ENCODE assay signal across 20 cellular contexts in the genomic region with DNA sequence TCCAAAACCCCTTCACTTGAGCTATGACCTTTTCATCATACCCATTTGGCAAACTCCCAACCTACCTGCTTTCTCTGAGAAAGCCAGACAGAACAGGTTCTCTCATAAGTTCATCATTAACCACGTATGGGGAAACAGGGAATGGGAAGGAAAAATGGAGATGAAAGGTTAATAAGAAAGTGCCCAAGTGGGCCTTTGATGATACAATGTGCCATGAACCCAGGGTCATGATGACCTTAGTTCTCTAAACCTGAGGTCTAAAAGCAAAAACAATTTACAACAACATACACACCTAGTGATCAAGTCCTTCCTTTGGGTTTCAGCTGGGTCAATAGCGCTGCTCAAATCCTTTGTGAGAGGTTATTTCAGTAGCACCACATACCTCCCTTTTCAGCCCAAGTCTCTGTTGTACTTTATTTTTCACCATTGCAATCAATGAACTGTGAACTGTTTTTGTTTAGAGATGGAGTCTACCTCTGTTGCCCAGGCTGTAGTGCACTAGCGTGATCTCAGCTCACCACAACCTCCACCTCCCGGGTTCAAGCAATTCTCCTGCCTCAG. TPM values are rescaled to one million over a fixed set of nuclear protein-coding genes. Genes with fewer than 3 reads are reported as not detected.
DNase-seq lines count a peak whose midpoint lies in the region; ATAC-seq and TF ChIP-seq lines count a peak whose summit lies in the region.
"Had no signal": no experiment of that assay in that cellular context is flagged by ENCODE, and none has a peak within 500 bp of the region (broad histone marks: within the 10 kb centered on the region; RNA-seq: fewer than 3 reads in every experiment).

No MANE protein-coding gene starts in this region.

- intact Hi-C loops in sciatic nerve (cut with DNase I), result no loop called here

- DNase-seq in DMS53 (lab: John Stamatoyannopoulos, UW) (peak; percentile 90), kidney tubule cell (ENCODE audit: low spot score) (peak; percentile 73), HUDEP-2 (lab: John Stamatoyannopoulos, UW; ENCODE audit: unreplicated experiment in 76 of 76) (no peak), sciatic nerve (ENCODE audit: low spot score) (no peak), Ammon's horn (ENCODE audit: low spot score) (no peak)
- DNase-seq: CD4-positive, CD25-positive, alpha-beta regulatory T cell; DND-41; GDM1; GM23248; KG1; NCI-H1048; NCI-H446 treated with DMSO at 0.1 percent for 48 hours; NCI-H774; Peyer's patch; Right ventricle myocardium superior had no signal

- ATAC-seq in sciatic nerve (no peak), esophagus mucosa (no peak)
- ATAC-seq: A549 had no signal

- H3K27me3 Mint-ChIP-seq in nephron (ENCODE audit: low read depth), result no peaks in the 10 kb centered on the region
- H3K27me3 Mint-ChIP-seq: CD4-positive, CD25-positive, alpha-beta regulatory T cell had no signal

- H3K36me3 Mint-ChIP-seq in nephron (ENCODE audit: low read depth), result peaks cover 23% of the 10 kb centered on the region

- H3K4me3 Mint-ChIP-seq in nephron, result no peak overlapping the region
- H3K4me3 Mint-ChIP-seq: CD4-positive, CD25-positive, alpha-beta regulatory T cell had no signal

- peak overlapping the region; percentile 89 to 97 (median 89) for H3K27ac Mint-ChIP-seq in nephron

- H3K9me3 Mint-ChIP-seq in nephron, result no peaks in the 10 kb centered on the region
- H3K9me3 Mint-ChIP-seq: CD4-positive, CD25-positive, alpha-beta regulatory T cell had no signal

- peaks cover 10% of the 10 kb centered on the region for H3K4me1 Mint-ChIP-seq in nephron

- TF ChIP-seq CTCF in nephron (IDR thresholded peaks at IDR 0.05; ENCODE audit: unreplicated experiment in 3 of 3), result no peak

TF ChIP-seq in PFSK-1, 5 proteins besides CTCF, POLR2A, EP300 and RAD21:
- no peak for TF ChIP-seq FOXP2 (optimal IDR thresholded peaks at IDR 0.05; ENCODE audit: borderline replicate concordance, extremely low read depth, extremely low read length, insufficient read depth)
- TF ChIP-seq TAF1 (IDR thresholded peaks at IDR 0.05; ENCODE audit: borderline replicate concordance, insufficient read depth, low read length), result no peak
- TF ChIP-seq POLR2AphosphoS5 (IDR thresholded peaks at IDR 0.05; ENCODE audit: low read depth, low read length), result peak; percentile 21; the same call in 1 of the 2 replicates

RNA-seq across cellular contexts. Expression of a gene that starts 14.5 kb away (rescaled TPM):
- polyA plus RNA-seq in PFSK-1 (2012; ENCODE audit: insufficient read length, low read depth), result 96.1 TPM
- 20.9 TPM for total RNA-seq in sciatic nerve
- 12.7 TPM for total RNA-seq in esophagus mucosa

RNA-seq across cellular contexts. Expression of a gene that starts 21.2 kb away (rescaled TPM):
- polyA plus RNA-seq in PFSK-1 (2012; ENCODE audit: insufficient read length, low read depth), result 12.0 TPM
- total RNA-seq in sciatic nerve, result 6.7 TPM
- 2.6 TPM for total RNA-seq in esophagus mucosa

RNA-seq across cellular contexts. Expression of a gene that starts 24.9 kb away (rescaled TPM):
- 74.9 TPM for polyA plus RNA-seq in PFSK-1 (2012; ENCODE audit: insufficient read length, low read depth)
- total RNA-seq in sciatic nerve (27.5 TPM), esophagus mucosa (25.1 TPM)

RNA-seq across cellular contexts. Expression of a gene that starts 26.1 kb away (rescaled TPM):
- polyA plus RNA-seq in PFSK-1 (2012; ENCODE audit: insufficient read length, low read depth), result 24.1 TPM
- total RNA-seq in sciatic nerve, result 54.5 TPM
- total RNA-seq in esophagus mucosa, result 10.0 TPM

RNA-seq across cellular contexts. Expression of a gene that starts 36.1 kb away (rescaled TPM):
- 58.9 TPM for polyA plus RNA-seq in PFSK-1 (2012; ENCODE audit: insufficient read length, low read depth)
- total RNA-seq in sciatic nerve, result 32.1 TPM
- 1.8 TPM for total RNA-seq in esophagus mucosa
- total RNA-seq: CD4-positive, CD25-positive, alpha-beta regulatory T cell; GM23248; M059J had no signal
- polyA plus RNA-seq: A549; CD4-positive, CD25-positive, alpha-beta regulatory T cell; GM23248 had no signal

Comparison
In these comparisons a context has a peak if more than half of its experiments do, and no peak if none do; other contexts are left out.
1. DNase-seq: peak in DMS53 (single experiment) and kidney tubule cell (single experiment); none in HUDEP-2 (0 of 76), sciatic nerve (single experiment) and Ammon's horn (single experiment).